Comparison of ENCODE assay signal across 26 cellular contexts in the genomic region with DNA sequence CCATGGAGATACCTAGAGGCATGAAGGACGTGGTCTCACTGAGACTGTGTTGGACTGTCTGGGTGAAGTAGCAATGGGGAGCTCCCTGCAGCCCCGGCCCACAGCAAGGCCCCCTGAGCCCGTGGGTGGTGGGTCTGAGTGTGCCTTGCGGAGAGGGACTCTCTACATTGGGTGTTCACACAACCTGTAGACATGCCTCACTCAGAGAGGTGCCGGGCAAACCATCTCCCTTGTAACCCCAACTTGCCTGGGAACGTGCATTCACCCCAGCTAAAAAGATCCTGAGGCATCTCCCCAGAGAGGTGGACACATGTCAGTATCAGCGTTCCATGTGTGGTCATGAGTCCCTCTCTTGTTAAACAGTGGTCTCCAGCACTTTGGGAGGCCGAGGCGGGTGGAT. TPM values are rescaled to one million over a fixed set of nuclear protein-coding genes. Genes with fewer than 3 reads are reported as not detected.
"Had no signal": no experiment of that assay in that cellular context is flagged by ENCODE, and none has a peak within 500 bp of the region (broad histone marks: within the 10 kb centered on the region; RNA-seq: fewer than 3 reads in every experiment).

No MANE protein-coding gene starts in this region.

- H3K4me1 ChIP-seq: gastrocnemius medialis, heart right ventricle, right atrium auricular region, stomach, transverse colon had no signal

- H3K9me3 ChIP-seq: gastrocnemius medialis, heart right ventricle, neutrophil, right atrium auricular region, stomach, thoracic aorta, transverse colon had no signal

- DNase-seq: cortex of kidney; dorsolateral prefrontal cortex; effector memory CD4-positive, alpha-beta T cell; gastrocnemius medialis; heart right ventricle; hypothalamus; kidney glomerular epithelial cell; mammary epithelial cell; naive thymus-derived CD8-positive, alpha-beta T cell; posterior cingulate gyrus; small intestine; stimulated activated CD4-positive, alpha-beta T cell treated with anti-CD3 and anti-CD28 coated beads, Interleukin-12 subunit alpha, Interleukin-12 subunit beta, amount 100 ng/mL, for 4 hours; stimulated activated naive CD4-positive, alpha-beta T cell; stomach; substantia nigra; transverse colon had no signal

- H3K27me3 ChIP-seq: neutrophil, right atrium auricular region, transverse colon had no signal

- H3K27ac ChIP-seq: dorsolateral prefrontal cortex, gastrocnemius medialis, heart right ventricle, neutrophil, right atrium auricular region, stomach, thoracic aorta, transverse colon had no signal

- H3K4me3 ChIP-seq: dorsolateral prefrontal cortex, gastrocnemius medialis, heart right ventricle, right atrium auricular region, stomach, thoracic aorta, transverse colon had no signal

- H3K36me3 ChIP-seq: gastrocnemius medialis, heart right ventricle, neutrophil, right atrium auricular region, stomach, thoracic aorta, transverse colon had no signal

RNA-seq across cellular contexts. Expression of a gene that starts 2.1 kb away (rescaled TPM):
- total RNA-seq: dorsolateral prefrontal cortex; esophagus mucosa; fibroblast of villous mesenchyme; gastrocnemius medialis; heart right ventricle; mammary epithelial cell; mesenteric fat pad; mononuclear cell; naive thymus-derived CD8-positive, alpha-beta T cell; osteoblast; pulmonary artery endothelial cell; right atrium auricular region; thoracic aorta; transverse colon; ureter had no signal
